In the genomic region with DNA sequence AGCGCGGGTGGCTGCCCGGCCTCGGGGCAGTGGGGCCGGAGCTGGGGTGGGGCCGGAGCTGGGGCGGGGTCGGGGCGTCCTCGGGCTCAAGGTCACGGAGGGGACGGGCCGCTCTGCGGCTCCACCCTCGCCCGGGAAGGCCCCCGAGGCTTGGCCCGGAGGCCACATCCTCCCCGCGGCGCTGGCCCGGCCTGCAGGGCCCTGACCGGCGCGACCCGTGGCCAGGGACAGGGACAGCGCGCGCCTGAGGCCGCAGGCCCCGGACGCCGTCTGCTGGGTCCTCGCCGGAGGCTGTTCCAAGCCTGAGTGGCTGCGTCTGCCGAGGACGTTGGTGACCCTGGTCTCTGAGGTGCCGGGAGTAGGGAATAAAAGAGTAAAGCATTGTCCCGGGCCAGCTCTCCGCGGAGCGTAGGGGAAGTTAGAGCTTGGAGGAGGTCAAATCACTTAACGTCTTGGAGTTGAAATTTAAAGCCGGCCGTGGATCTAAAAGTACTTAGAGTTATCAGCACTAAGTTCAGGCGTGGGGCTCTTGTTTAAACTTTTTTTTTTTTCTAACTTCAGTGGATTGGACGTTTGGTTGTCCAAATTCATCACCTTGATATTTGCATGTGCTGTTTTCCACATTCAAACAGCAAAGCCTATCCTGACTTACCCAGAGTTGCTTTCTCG, we compare ENCODE assay signal across 1 cellular context.
TF ChIP-seq lines count a peak whose summit lies in the region.

No MANE protein-coding gene starts in this region.

TF ChIP-seq in K562, 482 proteins besides CTCF, POLR2A, EP300 and RAD21 (continued from another document and continues in another):
- TF ChIP-seq, protein P1, sequence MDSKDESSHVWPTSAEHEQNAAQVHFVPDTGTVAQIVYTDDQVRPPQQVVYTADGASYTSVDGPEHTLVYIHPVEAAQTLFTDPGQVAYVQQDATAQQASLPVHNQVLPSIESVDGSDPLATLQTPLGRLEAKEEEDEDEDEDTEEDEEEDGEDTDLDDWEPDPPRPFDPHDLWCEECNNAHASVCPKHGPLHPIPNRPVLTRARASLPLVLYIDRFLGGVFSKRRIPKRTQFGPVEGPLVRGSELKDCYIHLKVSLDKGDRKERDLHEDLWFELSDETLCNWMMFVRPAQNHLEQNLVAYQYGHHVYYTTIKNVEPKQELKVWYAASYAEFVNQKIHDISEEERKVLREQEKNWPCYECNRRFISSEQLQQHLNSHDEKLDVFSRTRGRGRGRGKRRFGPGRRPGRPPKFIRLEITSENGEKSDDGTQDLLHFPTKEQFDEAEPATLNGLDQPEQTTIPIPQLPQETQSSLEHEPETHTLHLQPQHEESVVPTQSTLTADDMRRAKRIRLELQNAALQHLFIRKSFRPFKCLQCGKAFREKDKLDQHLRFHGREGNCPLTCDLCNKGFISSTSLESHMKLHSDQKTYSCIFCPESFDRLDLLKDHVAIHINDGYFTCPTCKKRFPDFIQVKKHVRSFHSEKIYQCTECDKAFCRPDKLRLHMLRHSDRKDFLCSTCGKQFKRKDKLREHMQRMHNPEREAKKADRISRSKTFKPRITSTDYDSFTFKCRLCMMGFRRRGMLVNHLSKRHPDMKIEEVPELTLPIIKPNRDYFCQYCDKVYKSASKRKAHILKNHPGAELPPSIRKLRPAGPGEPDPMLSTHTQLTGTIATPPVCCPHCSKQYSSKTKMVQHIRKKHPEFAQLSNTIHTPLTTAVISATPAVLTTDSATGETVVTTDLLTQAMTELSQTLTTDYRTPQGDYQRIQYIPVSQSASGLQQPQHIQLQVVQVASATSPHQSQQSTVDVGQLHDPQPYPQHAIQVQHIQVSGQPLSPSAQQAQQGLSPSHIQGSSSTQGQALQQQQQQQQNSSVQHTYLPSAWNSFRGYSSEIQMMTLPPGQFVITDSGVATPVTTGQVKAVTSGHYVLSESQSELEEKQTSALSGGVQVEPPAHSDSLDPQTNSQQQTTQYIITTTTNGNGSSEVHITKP (IDR thresholded peaks at IDR 0.05; ENCODE audit: partially characterized antibody) = no peak
- no peak for TF ChIP-seq SMARCA5 (IDR thresholded peaks at IDR 0.05)
- TF ChIP-seq, protein P2, sequence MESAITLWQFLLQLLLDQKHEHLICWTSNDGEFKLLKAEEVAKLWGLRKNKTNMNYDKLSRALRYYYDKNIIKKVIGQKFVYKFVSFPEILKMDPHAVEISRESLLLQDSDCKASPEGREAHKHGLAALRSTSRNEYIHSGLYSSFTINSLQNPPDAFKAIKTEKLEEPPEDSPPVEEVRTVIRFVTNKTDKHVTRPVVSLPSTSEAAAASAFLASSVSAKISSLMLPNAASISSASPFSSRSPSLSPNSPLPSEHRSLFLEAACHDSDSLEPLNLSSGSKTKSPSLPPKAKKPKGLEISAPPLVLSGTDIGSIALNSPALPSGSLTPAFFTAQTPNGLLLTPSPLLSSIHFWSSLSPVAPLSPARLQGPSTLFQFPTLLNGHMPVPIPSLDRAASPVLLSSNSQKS (CRISPR knock-in tag; IDR thresholded peaks at IDR 0.05) = no peak
- TF ChIP-seq MEF2A (IDR thresholded peaks at IDR 0.05; ENCODE audit: control insufficient read depth, low read depth, low read length) = no peak
- no peak for TF ChIP-seq EGR1 (conservative IDR thresholded peaks at IDR 0.05)
- TF ChIP-seq DIDO1 (tag; IDR thresholded peaks at IDR 0.05; ENCODE audit: low read depth) = no peak
- TF ChIP-seq TBP (optimal IDR thresholded peaks at IDR 0.05; ENCODE audit: low read depth, low read length) = peak; percentile 5
- TF ChIP-seq CLOCK (CRISPR knock-in tag; IDR thresholded peaks at IDR 0.05; ENCODE audit: borderline replicate concordance) = no peak
- no peak for TF ChIP-seq CTCFL (IDR thresholded peaks at IDR 0.05; ENCODE audit: borderline replicate concordance, insufficient read depth, low read depth, low read length, poor library complexity, severe bottlenecking)
- no peak for TF ChIP-seq ZNF3 (CRISPR knock-in tag; IDR thresholded peaks at IDR 0.05)
- no peak for TF ChIP-seq IRF2 (CRISPR knock-in tag; IDR thresholded peaks at IDR 0.05)
- no peak for TF ChIP-seq OTX1 (CRISPR knock-in tag; IDR thresholded peaks at IDR 0.05)
- TF ChIP-seq, protein P3, sequence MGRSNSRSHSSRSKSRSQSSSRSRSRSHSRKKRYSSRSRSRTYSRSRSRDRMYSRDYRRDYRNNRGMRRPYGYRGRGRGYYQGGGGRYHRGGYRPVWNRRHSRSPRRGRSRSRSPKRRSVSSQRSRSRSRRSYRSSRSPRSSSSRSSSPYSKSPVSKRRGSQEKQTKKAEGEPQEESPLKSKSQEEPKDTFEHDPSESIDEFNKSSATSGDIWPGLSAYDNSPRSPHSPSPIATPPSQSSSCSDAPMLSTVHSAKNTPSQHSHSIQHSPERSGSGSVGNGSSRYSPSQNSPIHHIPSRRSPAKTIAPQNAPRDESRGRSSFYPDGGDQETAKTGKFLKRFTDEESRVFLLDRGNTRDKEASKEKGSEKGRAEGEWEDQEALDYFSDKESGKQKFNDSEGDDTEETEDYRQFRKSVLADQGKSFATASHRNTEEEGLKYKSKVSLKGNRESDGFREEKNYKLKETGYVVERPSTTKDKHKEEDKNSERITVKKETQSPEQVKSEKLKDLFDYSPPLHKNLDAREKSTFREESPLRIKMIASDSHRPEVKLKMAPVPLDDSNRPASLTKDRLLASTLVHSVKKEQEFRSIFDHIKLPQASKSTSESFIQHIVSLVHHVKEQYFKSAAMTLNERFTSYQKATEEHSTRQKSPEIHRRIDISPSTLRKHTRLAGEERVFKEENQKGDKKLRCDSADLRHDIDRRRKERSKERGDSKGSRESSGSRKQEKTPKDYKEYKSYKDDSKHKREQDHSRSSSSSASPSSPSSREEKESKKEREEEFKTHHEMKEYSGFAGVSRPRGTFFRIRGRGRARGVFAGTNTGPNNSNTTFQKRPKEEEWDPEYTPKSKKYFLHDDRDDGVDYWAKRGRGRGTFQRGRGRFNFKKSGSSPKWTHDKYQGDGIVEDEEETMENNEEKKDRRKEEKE (IDR thresholded peaks at IDR 0.05; ENCODE audit: borderline replicate concordance in 1 of 2, control insufficient read depth in 1 of 2, low read depth in 2 of 2, low read length in 1 of 2) = no peak
- TF ChIP-seq NONO (IDR thresholded peaks at IDR 0.05; ENCODE audit: low read depth in 2 of 2, low read length in 1 of 2) = peak in 1 of 2 experiments; percentile 8; a peak in 1 of 4 replicates
- TF ChIP-seq VEZF1 (CRISPR knock-in tag; IDR thresholded peaks at IDR 0.05) = peak; percentile 82
- no peak for TF ChIP-seq MIER1 (IDR thresholded peaks at IDR 0.05; ENCODE audit: low read depth)
- no peak for TF ChIP-seq CHD7 (IDR thresholded peaks at IDR 0.05; ENCODE audit: low read depth, low read length)
- TF ChIP-seq ZBTB8A (IDR thresholded peaks at IDR 0.05; ENCODE audit: partially characterized antibody) = no peak
- TF ChIP-seq YBX1 (IDR thresholded peaks at IDR 0.05) = no peak
- no peak for TF ChIP-seq ZZZ3 (IDR thresholded peaks at IDR 0.05)
